ENCODE assay signal across 9 cellular contexts in genomic region chr16:31138621-31139578, GRCh38. TPM values are rescaled to one million over a fixed set of nuclear protein-coding genes. Genes with fewer than 3 reads are reported as not detected.
A peak's percentile ranks its signal among the peaks of the same experiment; 100 is the strongest.
DNase-seq lines count a peak whose midpoint lies in the region; ATAC-seq, FAIRE-seq and TF ChIP-seq lines count a peak whose summit lies in the region.
"Had no signal": no experiment of that assay in that cellular context is flagged by ENCODE, and none has a peak within 500 bp of the region (broad histone marks: within the 10 kb centered on the region; RNA-seq: fewer than 3 reads in every experiment).

No MANE protein-coding gene starts in this region.

- H3K9me3 ChIP-seq in endothelial cell of umbilical vein (replicated peaks; ENCODE audit: control insufficient read depth, insufficient read depth, low read length) = no peaks in the 10 kb centered on the region
- no peaks in the 10 kb centered on the region for H3K9me3 ChIP-seq in mesodermal cell (ENCODE audit: control insufficient read depth, low read length)

- H3K27me3 Mint-ChIP-seq in natural killer cell treated with Interleukin-12 subunit alpha and Interleukin-12 subunit beta and Interleukin-15 and Interleukin-18, amount 100 ng/mL, for 72 hours = no peaks in the 10 kb centered on the region
- H3K27me3 Mint-ChIP-seq in natural killer cell (ENCODE audit: low read depth in 2 of 2) = no peaks in the 10 kb centered on the region
- peaks cover 2% of the 10 kb centered on the region for H3K27me3 Mint-ChIP-seq in activated CD8-positive, alpha-beta T cell treated with anti-CD3 and anti-CD28 coated beads, Interleukin-2, amount 10 ng/mL, durations not matched to agents 7 days and 5 days (ENCODE audit: low read depth)

- TF ChIP-seq CTCF in natural killer cell (IDR thresholded peaks at IDR 0.05) (no peak), endothelial cell of umbilical vein (IDR thresholded peaks at IDR 0.05; ENCODE audit: extremely low read depth in 1 of 2, insufficient read depth in 1 of 2, low read depth in 1 of 2, low read length in 2 of 2) (no peak)

- ATAC-seq in natural killer cell treated with Interleukin-12 subunit alpha and Interleukin-12 subunit beta and Interleukin-15 and Interleukin-18, amount 100 ng/mL, for 72 hours = no peak
- no peak for ATAC-seq in natural killer cell
- ATAC-seq in activated CD8-positive, alpha-beta T cell treated with anti-CD3 and anti-CD28 coated beads, Interleukin-2, amount 10 ng/mL, durations not matched to agents 7 days and 5 days = no peak
- ATAC-seq in GM19455 (IDR thresholded peaks at IDR 0.05; ENCODE audit: unreplicated experiment) = no peak
- no peak for ATAC-seq in GM19463 (IDR thresholded peaks at IDR 0.05; ENCODE audit: unreplicated experiment)

- peak; percentile 92 for FAIRE-seq in endothelial cell of umbilical vein (lab: Jason Lieb, UNC)

- peak overlapping the region; percentile 46 for H2AFZ ChIP-seq in endothelial cell of umbilical vein (ENCODE audit: low read depth, low read length)

- DNase-seq in natural killer cell treated with Interleukin-12 subunit alpha and Interleukin-12 subunit beta and Interleukin-15 and Interleukin-18, amount 100 ng/mL, for 72 hours (ENCODE audit: low spot score) = peak; percentile 44
- DNase-seq in natural killer cell (no peak), endothelial cell of umbilical vein (ENCODE audit: low read depth, low spot score) (peak; percentile 76), NCI-H510A (lab: John Stamatoyannopoulos, UW) (no peak)
- DNase-seq in activated CD8-positive, alpha-beta T cell treated with anti-CD3 and anti-CD28 coated beads, Interleukin-2, amount 10 ng/mL, durations not matched to agents 7 days and 5 days = no peak
- DNase-seq: OCI-M1 had no signal

- H3K27ac Mint-ChIP-seq in natural killer cell treated with Interleukin-12 subunit alpha and Interleukin-12 subunit beta and Interleukin-15 and Interleukin-18, amount 100 ng/mL, for 72 hours = no peak overlapping the region
- no peak overlapping the region for H3K27ac Mint-ChIP-seq in natural killer cell
- no peak overlapping the region for H3K27ac Mint-ChIP-seq in activated CD8-positive, alpha-beta T cell treated with anti-CD3 and anti-CD28 coated beads, Interleukin-2, amount 10 ng/mL, durations not matched to agents 7 days and 5 days

- peak overlapping the region; percentile 8 for H3K4me2 ChIP-seq in endothelial cell of umbilical vein (ENCODE audit: insufficient read depth, low read length)

- TSS peak; percentile 27 for BruUV-seq in endothelial cell of umbilical vein (replicated peaks; lab: Mats Ljungman, UMichigan)

- no peaks in the 10 kb centered on the region for H3K27me3 ChIP-seq in endothelial cell of umbilical vein (ENCODE audit: control insufficient read depth in 2 of 2, insufficient read depth in 2 of 2, low read length in 2 of 2)

- 67 to 70% methylated on average over 20 of the region's 27 CpGs for WGBS in mesodermal cell (ENCODE audit: insufficient coverage in 2 of 2), 2 experiments

- H3K9me3 Mint-ChIP-seq in natural killer cell treated with Interleukin-12 subunit alpha and Interleukin-12 subunit beta and Interleukin-15 and Interleukin-18, amount 100 ng/mL, for 72 hours = no peaks in the 10 kb centered on the region
- H3K9me3 Mint-ChIP-seq in natural killer cell = no peaks in the 10 kb centered on the region
- no peaks in the 10 kb centered on the region for H3K9me3 Mint-ChIP-seq in activated CD8-positive, alpha-beta T cell treated with anti-CD3 and anti-CD28 coated beads, Interleukin-2, amount 10 ng/mL, durations not matched to agents 7 days and 5 days (ENCODE audit: insufficient read depth)

- POLR2A ChIA-PET in endothelial cell of umbilical vein (lab: Charles Lee) = interaction anchor here (1.7 kb wide), 1 partner anchor 22 kb away, joined by 5 read pairs; the partner anchor contains the start of gene KAT8
- POLR2A ChIA-PET in activated CD8-positive, alpha-beta T cell treated with anti-CD3 and anti-CD28 coated beads, Interleukin-2, amount 10 ng/mL, durations not matched to agents 7 days and 5 days (lab: Charles Lee) = interaction anchor here (0.7 kb wide), 1 partner anchor 45 kb away, joined by 4 read pairs; no protein-coding TSS in a partner anchor

- peak overlapping the region in 1 of 3 experiments; percentile 16 for H3K4me3 ChIP-seq in endothelial cell of umbilical vein (replicated peaks in 1 of 3; ENCODE audit: insufficient read depth in 1 of 3, low read depth in 1 of 3, low read length in 3 of 3)
- no peak overlapping the region for H3K4me3 ChIP-seq in mesodermal cell (ENCODE audit: extremely low read depth, insufficient read depth, low read length, poor library complexity, severe bottlenecking)

- H3K4me1 Mint-ChIP-seq in natural killer cell treated with Interleukin-12 subunit alpha and Interleukin-12 subunit beta and Interleukin-15 and Interleukin-18, amount 100 ng/mL, for 72 hours (ENCODE audit: low read depth in 2 of 2) = peaks cover 6 to 10% of the 10 kb centered on the region in 2 donors
- peaks cover 11 to 19% of the 10 kb centered on the region in 2 donors for H3K4me1 Mint-ChIP-seq in natural killer cell
- peaks cover 15% of the 10 kb centered on the region for H3K4me1 Mint-ChIP-seq in activated CD8-positive, alpha-beta T cell treated with anti-CD3 and anti-CD28 coated beads, Interleukin-2, amount 10 ng/mL, durations not matched to agents 7 days and 5 days (ENCODE audit: low read depth)

- no peaks in the 10 kb centered on the region for H3K79me2 ChIP-seq in endothelial cell of umbilical vein (ENCODE audit: control insufficient read depth, insufficient read depth, low read length)

- no peaks in the 10 kb centered on the region for H3K36me3 Mint-ChIP-seq in natural killer cell treated with Interleukin-12 subunit alpha and Interleukin-12 subunit beta and Interleukin-15 and Interleukin-18, amount 100 ng/mL, for 72 hours
- no peaks in the 10 kb centered on the region for H3K36me3 Mint-ChIP-seq in natural killer cell
- no peaks in the 10 kb centered on the region for H3K36me3 Mint-ChIP-seq in activated CD8-positive, alpha-beta T cell treated with anti-CD3 and anti-CD28 coated beads, Interleukin-2, amount 10 ng/mL, durations not matched to agents 7 days and 5 days (ENCODE audit: low read depth)

- H3K4me1 ChIP-seq in endothelial cell of umbilical vein (ENCODE audit: control insufficient read depth, extremely low read depth, insufficient read depth, low read length) = peaks cover 13% of the 10 kb centered on the region
- peaks cover 30% of the 10 kb centered on the region for H3K4me1 ChIP-seq in mesodermal cell (ENCODE audit: control insufficient read depth, insufficient read depth, low read length, poor library complexity, severe bottlenecking)

- no peaks in the 10 kb centered on the region for H4K20me1 ChIP-seq in endothelial cell of umbilical vein (replicated peaks; ENCODE audit: control insufficient read depth, extremely low read depth, insufficient read depth, low read length)

- dilution Hi-C loops in endothelial cell of umbilical vein (cut with MboI; ENCODE audit: extremely low pct_ligation_motif_present, low sequenced_read_pairs) = no loop called here

- intact Hi-C loops in natural killer cell (cut with micrococcal nuclease) = no loop called here
- intact Hi-C loops in endothelial cell of umbilical vein (cut with micrococcal nuclease) = no loop called here

- peak; percentile 41 for TF ChIP-seq POLR2A in endothelial cell of umbilical vein (IDR thresholded peaks at IDR 0.05; ENCODE audit: low read depth, low read length)

- H3K9me1 ChIP-seq in endothelial cell of umbilical vein (replicated peaks; ENCODE audit: control insufficient read depth, extremely low read depth, insufficient read depth, low read length) = no peaks in the 10 kb centered on the region

- H3K9ac ChIP-seq in endothelial cell of umbilical vein (replicated peaks; ENCODE audit: extremely low read depth, insufficient read depth, low read length) = no peak overlapping the region

- H3K4me3 Mint-ChIP-seq in natural killer cell treated with Interleukin-12 subunit alpha and Interleukin-12 subunit beta and Interleukin-15 and Interleukin-18, amount 100 ng/mL, for 72 hours = no peak overlapping the region
- no peak overlapping the region for H3K4me3 Mint-ChIP-seq in natural killer cell
- H3K4me3 Mint-ChIP-seq in activated CD8-positive, alpha-beta T cell treated with anti-CD3 and anti-CD28 coated beads, Interleukin-2, amount 10 ng/mL, durations not matched to agents 7 days and 5 days = no peak overlapping the region

- CTCF ChIA-PET in endothelial cell of umbilical vein (lab: Charles Lee) = interaction anchor here (0.7 to 1.7 kb wide), 2 partner anchors 154 to 332 kb away, joined by 3 to 4 read pairs; partner anchors contain the start of gene HSD3B7
- CTCF ChIA-PET in activated CD8-positive, alpha-beta T cell treated with anti-CD3 and anti-CD28 coated beads, Interleukin-2, amount 10 ng/mL, durations not matched to agents 7 days and 5 days (lab: Charles Lee) = no interaction called here

- no peaks in the 10 kb centered on the region for H3K36me3 ChIP-seq in endothelial cell of umbilical vein (ENCODE audit: control insufficient read depth in 2 of 2, extremely low read depth in 1 of 2, insufficient read depth in 2 of 2, low read length in 2 of 2)
- no peaks in the 10 kb centered on the region for H3K36me3 ChIP-seq in mesodermal cell (ENCODE audit: control insufficient read depth, insufficient read depth, low read length)

- peak overlapping the region; percentile 24 for H3K27ac ChIP-seq in endothelial cell of umbilical vein (ENCODE audit: insufficient read depth, low read depth, low read length)
- H3K27ac ChIP-seq in mesodermal cell (ENCODE audit: low read depth, low read length, severe bottlenecking) = peak overlapping the region; percentile 62

RNA-seq across cellular contexts. Expression of gene PRSS8, which starts 3.4 kb away (rescaled TPM):
- not detected for total RNA-seq in natural killer cell treated with Interleukin-12 subunit alpha and Interleukin-12 subunit beta and Interleukin-15 and Interleukin-18, amount 100 ng/mL, for 72 hours
- total RNA-seq in natural killer cell (not detected), endothelial cell of umbilical vein (not detected in 2 replicates)
- 0.11 and 0.12 TPM in 2 replicates for polyA plus RNA-seq in endothelial cell of umbilical vein
- not detected in 2 replicates for polyA plus RNA-seq in endothelial cell of umbilical vein (2011; cell fraction: cytosol; rRNA removed)
- 0.12 TPM in 1 of 2 replicates, not detected in the other for polyA plus RNA-seq in endothelial cell of umbilical vein (2011; cell fraction: nucleus; rRNA removed)
- polyA plus RNA-seq in endothelial cell of umbilical vein (2012) = not detected in 2 replicates
- 0.15 TPM in 1 of 2 replicates, not detected in the other for polyA minus RNA-seq in endothelial cell of umbilical vein
- not detected for polyA minus RNA-seq in endothelial cell of umbilical vein (2011; cell fraction: cytosol; rRNA and poly(A)+ RNA removed)
- polyA minus RNA-seq in endothelial cell of umbilical vein (2011; cell fraction: nucleus; rRNA and poly(A)+ RNA removed) = not detected in 2 replicates
- polyA plus RNA-seq in mesodermal cell (2013, experiment 1 of 2) = 6.5 TPM
- polyA plus RNA-seq in mesodermal cell (2013, experiment 2 of 2) = 5.6 TPM
- total RNA-seq in activated CD8-positive, alpha-beta T cell treated with anti-CD3 and anti-CD28 coated beads, Interleukin-2, amount 10 ng/mL, durations not matched to agents 7 days and 5 days = not detected

RNA-seq across cellular contexts. Expression of gene PRSS36, which starts 11.0 kb away (rescaled TPM):
- total RNA-seq in natural killer cell treated with Interleukin-12 subunit alpha and Interleukin-12 subunit beta and Interleukin-15 and Interleukin-18, amount 100 ng/mL, for 72 hours = 1 to 10 TPM in 1 of 2 donors, not detected in 1; 1.5 TPM
- 1 to 10 TPM; 2.1 to 3.5 (median 2.3) TPM for total RNA-seq in natural killer cell
- total RNA-seq in endothelial cell of umbilical vein = not detected in 2 replicates
- 0.57 and 0.73 TPM in 2 replicates for polyA plus RNA-seq in endothelial cell of umbilical vein
- 0.23 and 0.54 TPM in 2 replicates for polyA plus RNA-seq in endothelial cell of umbilical vein (2011; cell fraction: cytosol; rRNA removed)
- polyA plus RNA-seq in endothelial cell of umbilical vein (2011; cell fraction: nucleus; rRNA removed) = 0.32 and 0.57 TPM in 2 replicates
- 0.23 TPM in 1 of 2 replicates, not detected in the other for polyA plus RNA-seq in endothelial cell of umbilical vein (2012)
- polyA minus RNA-seq in endothelial cell of umbilical vein = not detected in 2 replicates
- polyA minus RNA-seq in endothelial cell of umbilical vein (2011; cell fraction: cytosol; rRNA and poly(A)+ RNA removed) = 6.0 TPM
- not detected in 2 replicates for polyA minus RNA-seq in endothelial cell of umbilical vein (2011; cell fraction: nucleus; rRNA and poly(A)+ RNA removed)
- 0.55 TPM for polyA plus RNA-seq in mesodermal cell (2013, experiment 1 of 2)
- polyA plus RNA-seq in mesodermal cell (2013, experiment 2 of 2) = 0.61 TPM
- 1 to 10 TPM in 1 of 2 experiments, under 1 TPM in 1; 0.95 to 1.3 TPM for total RNA-seq in activated CD8-positive, alpha-beta T cell treated with anti-CD3 and anti-CD28 coated beads, Interleukin-2, amount 10 ng/mL, durations not matched to agents 7 days and 5 days

RNA-seq across cellular contexts. Expression of gene KAT8, which starts 21.4 kb away (rescaled TPM):
- total RNA-seq in natural killer cell treated with Interleukin-12 subunit alpha and Interleukin-12 subunit beta and Interleukin-15 and Interleukin-18, amount 100 ng/mL, for 72 hours = 10 to 100 TPM; 39.5 to 67.3 TPM
- total RNA-seq in natural killer cell (100 to 1,000 TPM in 1 of 3 donors, 10 to 100 TPM in 2; 90.6 to 101 (median 93.4) TPM), endothelial cell of umbilical vein (42.1 and 42.8 TPM in 2 replicates)
- 30.7 and 33.3 TPM in 2 replicates for polyA plus RNA-seq in endothelial cell of umbilical vein
- polyA plus RNA-seq in endothelial cell of umbilical vein (2011; cell fraction: cytosol; rRNA removed) = 34.3 and 35.5 TPM in 2 replicates
- 77.6 and 81.0 TPM in 2 replicates for polyA plus RNA-seq in endothelial cell of umbilical vein (2011; cell fraction: nucleus; rRNA removed)
- polyA plus RNA-seq in endothelial cell of umbilical vein (2012) = 22.1 and 28.4 TPM in 2 replicates
- 19.9 and 21.8 TPM in 2 replicates for polyA minus RNA-seq in endothelial cell of umbilical vein
- polyA minus RNA-seq in endothelial cell of umbilical vein (2011; cell fraction: cytosol; rRNA and poly(A)+ RNA removed) = 19.7 TPM
- polyA minus RNA-seq in endothelial cell of umbilical vein (2011; cell fraction: nucleus; rRNA and poly(A)+ RNA removed) = 18.9 and 19.1 TPM in 2 replicates
- polyA plus RNA-seq in mesodermal cell (2013, experiment 1 of 2) = 51.6 TPM
- 46.8 TPM for polyA plus RNA-seq in mesodermal cell (2013, experiment 2 of 2)
- total RNA-seq in activated CD8-positive, alpha-beta T cell treated with anti-CD3 and anti-CD28 coated beads, Interleukin-2, amount 10 ng/mL, durations not matched to agents 7 days and 5 days = 10 to 100 TPM; 58.6 to 63.8 TPM

RNA-seq across cellular contexts. Expression of gene BCKDK, which starts 30.7 kb away (rescaled TPM):
- 10 to 100 TPM; 42.7 to 43.1 TPM for total RNA-seq in natural killer cell treated with Interleukin-12 subunit alpha and Interleukin-12 subunit beta and Interleukin-15 and Interleukin-18, amount 100 ng/mL, for 72 hours
- total RNA-seq in natural killer cell (10 to 100 TPM in 2 of 3 donors, 1 to 10 TPM in 1; 9.9 to 16.3 (median 12.1) TPM), endothelial cell of umbilical vein (56.5 and 57.8 TPM in 2 replicates)
- polyA plus RNA-seq in endothelial cell of umbilical vein = 78.3 and 96.7 TPM in 2 replicates
- 54.0 and 59.0 TPM in 2 replicates for polyA plus RNA-seq in endothelial cell of umbilical vein (2011; cell fraction: cytosol; rRNA removed)
- polyA plus RNA-seq in endothelial cell of umbilical vein (2011; cell fraction: nucleus; rRNA removed) = 47.8 and 53.5 TPM in 2 replicates
- 55.8 and 72.9 TPM in 2 replicates for polyA plus RNA-seq in endothelial cell of umbilical vein (2012)
- 27.8 and 28.1 TPM in 2 replicates for polyA minus RNA-seq in endothelial cell of umbilical vein
- 20.4 TPM for polyA minus RNA-seq in endothelial cell of umbilical vein (2011; cell fraction: cytosol; rRNA and poly(A)+ RNA removed)
- polyA minus RNA-seq in endothelial cell of umbilical vein (2011; cell fraction: nucleus; rRNA and poly(A)+ RNA removed) = 14.4 and 19.6 TPM in 2 replicates
- 57.2 TPM for polyA plus RNA-seq in mesodermal cell (2013, experiment 1 of 2)
- 51.7 TPM for polyA plus RNA-seq in mesodermal cell (2013, experiment 2 of 2)
- 10 to 100 TPM; 38.9 TPM for total RNA-seq in activated CD8-positive, alpha-beta T cell treated with anti-CD3 and anti-CD28 coated beads, Interleukin-2, amount 10 ng/mL, durations not matched to agents 7 days and 5 days

RNA-seq across cellular contexts. Expression of gene FUS, which starts 41.0 kb away (rescaled TPM):
- total RNA-seq in natural killer cell treated with Interleukin-12 subunit alpha and Interleukin-12 subunit beta and Interleukin-15 and Interleukin-18, amount 100 ng/mL, for 72 hours = 100 to 1,000 TPM; 625 to 840 TPM
- total RNA-seq in natural killer cell (100 to 1,000 TPM; 872 to 934 (median 918) TPM), endothelial cell of umbilical vein (569 and 574 TPM in 2 replicates)
- polyA plus RNA-seq in endothelial cell of umbilical vein = 191 and 307 TPM in 2 replicates
- 193 and 242 TPM in 2 replicates for polyA plus RNA-seq in endothelial cell of umbilical vein (2011; cell fraction: cytosol; rRNA removed)
- polyA plus RNA-seq in endothelial cell of umbilical vein (2011; cell fraction: nucleus; rRNA removed) = 579 and 698 TPM in 2 replicates
- polyA plus RNA-seq in endothelial cell of umbilical vein (2012) = 402 and 617 TPM in 2 replicates
- 195 and 220 TPM in 2 replicates for polyA minus RNA-seq in endothelial cell of umbilical vein
- 154 TPM for polyA minus RNA-seq in endothelial cell of umbilical vein (2011; cell fraction: cytosol; rRNA and poly(A)+ RNA removed)
- polyA minus RNA-seq in endothelial cell of umbilical vein (2011; cell fraction: nucleus; rRNA and poly(A)+ RNA removed) = 256 and 313 TPM in 2 replicates
- 270 TPM for polyA plus RNA-seq in mesodermal cell (2013, experiment 1 of 2)
- 250 TPM for polyA plus RNA-seq in mesodermal cell (2013, experiment 2 of 2)
- total RNA-seq in activated CD8-positive, alpha-beta T cell treated with anti-CD3 and anti-CD28 coated beads, Interleukin-2, amount 10 ng/mL, durations not matched to agents 7 days and 5 days = 100 to 1,000 TPM; 536 to 569 TPM

Comparison
In these comparisons a context has a peak if more than half of its experiments do, and no peak if none do; other contexts are left out.
1. DNase-seq: peak in natural killer cell treated with Interleukin-12 subunit alpha and Interleukin-12 subunit beta and Interleukin-15 and Interleukin-18, amount 100 ng/mL, for 72 hours (single experiment) and endothelial cell of umbilical vein (single experiment); none in natural killer cell (single experiment), NCI-H510A (single experiment) and activated CD8-positive, alpha-beta T cell treated with anti-CD3 and anti-CD28 coated beads, Interleukin-2, amount 10 ng/mL, durations not matched to agents 7 days and 5 days (single experiment).